In the genomic region with DNA sequence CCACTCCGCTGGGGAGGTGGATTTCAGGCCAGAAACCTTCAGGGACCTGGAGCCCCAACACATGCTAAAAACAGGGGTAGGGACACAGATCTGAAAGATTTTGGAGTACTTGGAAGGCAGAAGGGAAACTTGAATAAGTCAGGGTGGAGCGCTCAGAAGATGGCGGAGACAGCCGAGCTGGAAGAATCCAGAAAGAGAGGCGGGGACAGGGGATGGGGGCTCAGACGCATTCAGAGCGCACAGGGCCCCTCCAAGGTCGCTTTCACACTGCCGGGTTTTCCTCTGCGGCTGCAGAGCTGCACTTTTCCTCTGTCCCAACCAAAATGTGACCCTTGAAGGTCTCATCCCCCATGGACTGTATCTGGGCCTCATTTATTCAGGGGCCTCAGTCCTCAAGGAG, we compare ENCODE assay signal across 28 cellular contexts. TPM values are rescaled to one million over a fixed set of nuclear protein-coding genes. Genes with fewer than 3 reads are reported as not detected.
DNase-seq lines count a peak whose midpoint lies in the region; ATAC-seq, FAIRE-seq and TF ChIP-seq lines count a peak whose summit lies in the region.
"Had no signal": no experiment of that assay in that cellular context is flagged by ENCODE, and none has a peak within 500 bp of the region (broad histone marks: within the 10 kb centered on the region; RNA-seq: fewer than 3 reads in every experiment).

No MANE protein-coding gene starts in this region.

- BruUV-seq in endothelial cell of umbilical vein (replicated peaks; lab: Mats Ljungman, UMichigan) = no TSS peak

- no peak overlapping the region for H3K4me3 Mint-ChIP-seq in activated T-helper 2 cell treated with anti-CD3 and anti-CD28 coated beads, Interferon-gamma antibody, Interleukin-2, Interleukin-4, amounts not matched to agents 10 μg/mL and 5 μg/mL and 100 μg/mL, durations not matched to agents 14 hours and 24 hours and 36 hours (ENCODE audit: low read depth)
- H3K4me3 Mint-ChIP-seq: activated CD8-positive, alpha-beta T cell treated with anti-CD3 and anti-CD28 coated beads for 36 hours; natural killer cell had no signal

- no peaks in the 10 kb centered on the region for H3K36me3 Mint-ChIP-seq in activated T-helper 2 cell treated with anti-CD3 and anti-CD28 coated beads, Interferon-gamma antibody, Interleukin-2, Interleukin-4, amounts not matched to agents 10 μg/mL and 5 μg/mL and 100 μg/mL, durations not matched to agents 14 hours and 24 hours and 36 hours (ENCODE audit: low read depth)
- H3K36me3 Mint-ChIP-seq: natural killer cell had no signal

- H3K9ac ChIP-seq in endothelial cell of umbilical vein (replicated peaks; ENCODE audit: extremely low read depth, insufficient read depth, low read length) = peak overlapping the region; percentile 77

- H3K4me2 ChIP-seq in endothelial cell of umbilical vein (ENCODE audit: insufficient read depth, low read length) = peak overlapping the region; percentile 91
- H3K4me2 ChIP-seq: PC-9 had no signal

- H3K4me3 ChIP-seq in endothelial cell of umbilical vein (replicated peaks in 1 of 3; ENCODE audit: insufficient read depth in 1 of 3, low read depth in 1 of 3, low read length in 3 of 3) (peak overlapping the region; percentile 5 to 71 (median 35)), muscle layer of duodenum (ENCODE audit: low read depth in 1 of 2, low read length in 2 of 2) (peak overlapping the region; percentile 23 to 26), suprapubic skin (peak overlapping the region; percentile 27)
- H3K4me3 ChIP-seq: PC-9 had no signal

- H3K79me2 ChIP-seq in endothelial cell of umbilical vein (ENCODE audit: control insufficient read depth, insufficient read depth, low read length) = no peaks in the 10 kb centered on the region

- no peak overlapping the region for H3K27ac Mint-ChIP-seq in activated T-helper 2 cell treated with anti-CD3 and anti-CD28 coated beads, Interferon-gamma antibody, Interleukin-2, Interleukin-4, amounts not matched to agents 10 μg/mL and 5 μg/mL and 100 μg/mL, durations not matched to agents 14 hours and 24 hours and 36 hours
- H3K27ac Mint-ChIP-seq: activated CD8-positive, alpha-beta T cell treated with anti-CD3 and anti-CD28 coated beads for 36 hours; natural killer cell had no signal

- dilution Hi-C loops in endothelial cell of umbilical vein (cut with MboI; ENCODE audit: extremely low pct_ligation_motif_present, low sequenced_read_pairs) = no loop called here

- H3K36me3 ChIP-seq in endothelial cell of umbilical vein (ENCODE audit: control insufficient read depth in 2 of 2, extremely low read depth in 1 of 2, insufficient read depth in 2 of 2, low read length in 2 of 2) (no peaks in the 10 kb centered on the region), muscle layer of duodenum (ENCODE audit: control insufficient read depth in 1 of 2, insufficient read depth in 2 of 2, low read length in 2 of 2) (no peaks in the 10 kb centered on the region), suprapubic skin (no peaks in the 10 kb centered on the region)
- H3K36me3 ChIP-seq: adrenal gland, pancreas had no signal

- H3K9me3 ChIP-seq in endothelial cell of umbilical vein (replicated peaks; ENCODE audit: control insufficient read depth, insufficient read depth, low read length) = no peaks in the 10 kb centered on the region
- H3K9me3 ChIP-seq in muscle layer of duodenum (ENCODE audit: control insufficient read depth in 1 of 2, low read length in 2 of 2) = no peaks in the 10 kb centered on the region
- no peaks in the 10 kb centered on the region for H3K9me3 ChIP-seq in suprapubic skin
- H3K9me3 ChIP-seq: adrenal gland, pancreas had no signal

- FAIRE-seq in endothelial cell of umbilical vein (lab: Jason Lieb, UNC) = no peak
- FAIRE-seq: D721Med, H1, pancreas had no signal

- TF ChIP-seq POLR2A in endothelial cell of umbilical vein (IDR thresholded peaks at IDR 0.05; ENCODE audit: low read depth, low read length) (no peak), suprapubic skin (IDR thresholded peaks at IDR 0.05) (no peak)

- intact Hi-C loops in endothelial cell of umbilical vein (cut with micrococcal nuclease) = no loop called here
- intact Hi-C loops in activated T-helper 2 cell treated with anti-CD3 and anti-CD28 coated beads, Interferon-gamma antibody, Interleukin-2, Interleukin-4, amounts not matched to agents 10 μg/mL and 5 μg/mL and 100 μg/mL, durations not matched to agents 14 hours and 24 hours and 36 hours (cut with micrococcal nuclease) = no loop called here

- peaks cover 19% of the 10 kb centered on the region for H3K27me3 Mint-ChIP-seq in activated T-helper 2 cell treated with anti-CD3 and anti-CD28 coated beads, Interferon-gamma antibody, Interleukin-2, Interleukin-4, amounts not matched to agents 10 μg/mL and 5 μg/mL and 100 μg/mL, durations not matched to agents 14 hours and 24 hours and 36 hours (ENCODE audit: low read depth)

- no peak for ATAC-seq in GM18519 (IDR thresholded peaks at IDR 0.05; ENCODE audit: low FRiP score, unreplicated experiment)
- no peak for ATAC-seq in GM18870 (IDR thresholded peaks at IDR 0.05; ENCODE audit: unreplicated experiment)
- ATAC-seq: activated CD4-positive, CD25-positive, alpha-beta regulatory T cell treated with anti-CD3 and anti-CD28 coated beads, Interleukin-2, amount 50 U/mL, for 24 hours; activated CD8-positive, alpha-beta T cell treated with anti-CD3 and anti-CD28 coated beads for 36 hours; natural killer cell; pancreas had no signal

- H3K4me1 ChIP-seq in endothelial cell of umbilical vein (ENCODE audit: control insufficient read depth, extremely low read depth, insufficient read depth, low read length) = peaks cover 18% of the 10 kb centered on the region
- no peaks in the 10 kb centered on the region for H3K4me1 ChIP-seq in muscle layer of duodenum (ENCODE audit: control insufficient read depth in 1 of 2, insufficient read depth in 2 of 2, low read length in 2 of 2)
- peaks cover 5% of the 10 kb centered on the region for H3K4me1 ChIP-seq in suprapubic skin
- H3K4me1 ChIP-seq: adrenal gland, pancreas had no signal

- H3K27me3 ChIP-seq in endothelial cell of umbilical vein (ENCODE audit: control insufficient read depth in 2 of 2, insufficient read depth in 2 of 2, low read length in 2 of 2) (peaks cover 5 to 7% of the 10 kb centered on the region in 2 experiments), muscle layer of duodenum (ENCODE audit: low read depth, low read length) (no peaks in the 10 kb centered on the region), suprapubic skin (peaks cover 33% of the 10 kb centered on the region)
- H3K27me3 ChIP-seq: pancreas had no signal

- TF ChIP-seq CTCF in endothelial cell of umbilical vein (IDR thresholded peaks at IDR 0.05; ENCODE audit: extremely low read depth in 1 of 2, insufficient read depth in 1 of 2, low read depth in 1 of 2, low read length in 2 of 2) (no peak), suprapubic skin (IDR thresholded peaks at IDR 0.05) (no peak)

- CTCF ChIA-PET in endothelial cell of umbilical vein (lab: Charles Lee) = no interaction called here

- H2AFZ ChIP-seq in endothelial cell of umbilical vein (ENCODE audit: low read depth, low read length) = peak overlapping the region; percentile 85
- H2AFZ ChIP-seq: PC-9 had no signal

- POLR2A ChIA-PET in endothelial cell of umbilical vein (lab: Charles Lee) = no interaction called here

- peaks cover 3% of the 10 kb centered on the region for H3K4me1 Mint-ChIP-seq in activated T-helper 2 cell treated with anti-CD3 and anti-CD28 coated beads, Interferon-gamma antibody, Interleukin-2, Interleukin-4, amounts not matched to agents 10 μg/mL and 5 μg/mL and 100 μg/mL, durations not matched to agents 14 hours and 24 hours and 36 hours (ENCODE audit: low read depth)
- H3K4me1 Mint-ChIP-seq: natural killer cell had no signal

- no peaks in the 10 kb centered on the region for H3K9me3 Mint-ChIP-seq in activated T-helper 2 cell treated with anti-CD3 and anti-CD28 coated beads, Interferon-gamma antibody, Interleukin-2, Interleukin-4, amounts not matched to agents 10 μg/mL and 5 μg/mL and 100 μg/mL, durations not matched to agents 14 hours and 24 hours and 36 hours
- H3K9me3 Mint-ChIP-seq: activated CD8-positive, alpha-beta T cell treated with anti-CD3 and anti-CD28 coated beads for 36 hours; natural killer cell had no signal

- TF ChIP-seq EP300 in suprapubic skin (IDR thresholded peaks at IDR 0.05) = no peak

- DNase-seq in caudate nucleus (lab: John Stamatoyannopoulos, UW) (no peak), endothelial cell of umbilical vein (ENCODE audit: low read depth, low spot score) (no peak), suprapubic skin (ENCODE audit: low spot score in 2 of 2) (no peak), A172 (ENCODE audit: low spot score) (no peak)
- no peak for DNase-seq in activated T-helper 2 cell treated with anti-CD3 and anti-CD28 coated beads, Interferon-gamma antibody, Interleukin-2, Interleukin-4, amounts not matched to agents 10 μg/mL and 5 μg/mL and 100 μg/mL, durations not matched to agents 14 hours and 24 hours and 36 hours (ENCODE audit: low spot score)
- DNase-seq: activated CD8-positive, alpha-beta T cell treated with anti-CD3 and anti-CD28 coated beads for 36 hours; activated gamma-delta T cell; activated T-cell treated with anti-CD3 and anti-CD28 coated beads for 4 hours; adrenal gland; foreskin fibroblast; hippocampal formation; natural killer cell; NCI-H1092; NCI-H187 treated with DMSO at 0.1 percent for 48 hours; NCI-H82; pancreas; PC-9; stimulated activated CD4-positive, alpha-beta T cell treated with anti-CD3 and anti-CD28 coated beads, Interleukin-4, amount 100 ng/mL, for 24 hours; stimulated activated naive CD4-positive, alpha-beta T cell treated with Interleukin-2 at 50 U/mL for 16 hours had no signal

- no peaks in the 10 kb centered on the region for H3K9me1 ChIP-seq in endothelial cell of umbilical vein (replicated peaks; ENCODE audit: control insufficient read depth, extremely low read depth, insufficient read depth, low read length)

- 72% methylated on average over 10 of the region's 10 CpGs for WGBS in suprapubic skin

- H4K20me1 ChIP-seq in endothelial cell of umbilical vein (replicated peaks; ENCODE audit: control insufficient read depth, extremely low read depth, insufficient read depth, low read length) = no peaks in the 10 kb centered on the region

- peak overlapping the region; percentile 77 for H3K27ac ChIP-seq in caudate nucleus (ENCODE audit: low read depth, low read length)
- peak overlapping the region; percentile 93 for H3K27ac ChIP-seq in endothelial cell of umbilical vein (ENCODE audit: insufficient read depth, low read depth, low read length)
- H3K27ac ChIP-seq in muscle layer of duodenum (ENCODE audit: low read length) = peak overlapping the region; percentile 68
- peak overlapping the region; percentile 59 for H3K27ac ChIP-seq in suprapubic skin
- H3K27ac ChIP-seq: epithelial cell of prostate, PC-9 had no signal

RNA-seq across cellular contexts. Expression of gene ERICH4, which starts 56.9 kb away (rescaled TPM):
- total RNA-seq in endothelial cell of umbilical vein (not detected in 2 replicates), suprapubic skin (not detected)
- not detected in 2 replicates for polyA plus RNA-seq in endothelial cell of umbilical vein
- polyA plus RNA-seq in endothelial cell of umbilical vein (2011; cell fraction: cytosol; rRNA removed) = not detected in 2 replicates
- not detected in 2 replicates for polyA plus RNA-seq in endothelial cell of umbilical vein (2011; cell fraction: nucleus; rRNA removed)
- polyA plus RNA-seq in endothelial cell of umbilical vein (2012) = not detected in 2 replicates
- not detected in 2 replicates for polyA minus RNA-seq in endothelial cell of umbilical vein
- not detected for polyA minus RNA-seq in endothelial cell of umbilical vein (2011; cell fraction: cytosol; rRNA and poly(A)+ RNA removed)
- not detected in 2 replicates for polyA minus RNA-seq in endothelial cell of umbilical vein (2011; cell fraction: nucleus; rRNA and poly(A)+ RNA removed)
- not detected in 2 replicates for total RNA-seq in A172 (2014; rRNA removed; shearing (Covaris generic))
- not detected in 2 replicates for total RNA-seq in activated T-helper 2 cell treated with anti-CD3 and anti-CD28 coated beads, Interferon-gamma antibody, Interleukin-2, Interleukin-4, amounts not matched to agents 10 μg/mL and 5 μg/mL and 100 μg/mL, durations not matched to agents 14 hours and 24 hours and 36 hours
- total RNA-seq: activated CD8-positive, alpha-beta T cell treated with anti-CD3 and anti-CD28 coated beads for 36 hours; adrenal gland; dermis microvascular lymphatic vessel endothelial cell; H1; mesenteric fat pad; natural killer cell; pancreas; PC-9 had no signal
- polyA plus RNA-seq: H1, pancreas had no signal
